In the genomic region with DNA sequence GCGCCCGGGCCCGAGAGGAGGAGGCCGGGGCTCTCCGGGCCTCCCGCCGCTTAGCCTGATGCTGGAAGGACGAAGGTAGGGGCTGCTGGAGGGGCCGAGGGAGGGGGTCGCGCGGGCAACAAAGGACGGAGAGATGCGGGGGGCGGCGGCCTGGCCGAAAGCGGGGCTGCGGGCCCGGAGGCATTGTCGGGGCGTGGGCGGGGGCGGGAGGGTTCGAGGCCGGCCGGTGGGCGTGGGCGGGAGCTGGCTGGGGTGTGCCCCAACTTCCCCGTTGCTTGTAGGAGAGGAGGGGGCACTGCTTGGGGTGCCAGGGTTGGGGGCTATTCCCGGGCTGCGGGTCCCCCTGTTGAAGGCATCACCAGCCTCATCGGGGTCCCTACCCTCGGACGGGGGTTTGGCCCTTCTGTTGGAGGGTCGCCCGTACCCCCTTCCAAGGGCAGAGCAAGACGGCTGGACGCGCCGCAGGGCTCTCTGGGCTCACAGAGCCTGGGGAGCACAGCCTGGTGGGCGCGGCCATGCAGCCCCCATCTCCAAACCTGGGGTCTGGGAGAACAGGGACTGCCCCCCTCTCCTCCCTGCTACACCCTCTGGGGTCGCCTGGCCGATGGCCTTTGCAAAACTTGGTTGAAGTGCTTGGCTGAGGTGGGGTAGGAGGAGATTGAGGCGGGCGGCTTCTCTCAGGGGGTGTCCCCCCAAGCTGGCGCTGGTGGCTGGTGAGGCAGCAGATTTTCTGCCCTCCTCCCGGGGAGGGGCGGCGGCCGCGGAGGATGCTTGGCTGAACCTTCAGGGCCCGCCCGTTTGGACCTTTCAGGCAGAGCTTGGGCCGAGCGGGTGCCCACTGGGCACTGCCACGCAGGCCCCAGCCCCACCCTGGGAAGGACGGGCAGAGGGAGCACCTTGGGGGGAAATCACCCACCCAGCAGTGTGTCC, we compare ENCODE assay signal across 8 cellular contexts. TPM values are rescaled to one million over a fixed set of nuclear protein-coding genes. Genes with fewer than 3 reads are reported as not detected.
DNase-seq lines count a peak whose midpoint lies in the region; ATAC-seq and TF ChIP-seq lines count a peak whose summit lies in the region.

No MANE protein-coding gene starts in this region.

- no peak for TF ChIP-seq POLR2A in right lobe of liver (IDR thresholded peaks at IDR 0.05)

- no peak overlapping the region for H3K27ac Mint-ChIP-seq in stimulated activated naive CD8-positive, alpha-beta T cell treated with anti-CD3 and anti-CD28 coated beads, Interleukin-15, amount 100 ng/mL, for 72 hours

- peaks cover 65% of the 10 kb centered on the region for H3K27me3 Mint-ChIP-seq in stimulated activated naive CD8-positive, alpha-beta T cell treated with anti-CD3 and anti-CD28 coated beads, Interleukin-15, amount 100 ng/mL, for 72 hours

- H3K27ac ChIP-seq in right lobe of liver = peak overlapping the region; percentile 26 to 77 (median 67)

- no peaks in the 10 kb centered on the region for H3K36me3 ChIP-seq in right lobe of liver

- H3K9me3 Mint-ChIP-seq in stimulated activated naive CD8-positive, alpha-beta T cell treated with anti-CD3 and anti-CD28 coated beads, Interleukin-15, amount 100 ng/mL, for 72 hours = no peaks in the 10 kb centered on the region

- no peaks in the 10 kb centered on the region for H3K9me3 ChIP-seq in right lobe of liver

- no peak for TF ChIP-seq CTCF in choroid plexus epithelial cell (conservative IDR thresholded peaks at IDR 0.05; ENCODE audit: low read depth, low read length)
- no peak for TF ChIP-seq CTCF in right lobe of liver (IDR thresholded peaks at IDR 0.05)

- peaks cover 0 to 13% (median 6%) of the 10 kb centered on the region in 4 donors for H3K4me1 ChIP-seq in right lobe of liver

- WGBS in right lobe of liver (ENCODE audit: insufficient coverage, low coverage, low lambda C conversion rate, missing lambda C conversion rate) = 4% methylated on average over 13 of the region's 59 CpGs

- peak; percentile 32 for DNase-seq in stimulated activated CD4-positive, alpha-beta T cell treated with anti-CD3 and anti-CD28 coated beads, Interleukin-4, amount 100 ng/mL, for 1 hour
- DNase-seq in stimulated activated CD4-positive, alpha-beta T cell treated with anti-CD3 and anti-CD28 coated beads, Interleukin-12 subunit alpha, Interleukin-12 subunit beta, amount 100 ng/mL, for 4 hours = no peak
- DNase-seq in T-helper 1 cell = peak in 3 of 5 donors; percentile 18 to 29 (median 22)
- DNase-seq in choroid plexus epithelial cell (ENCODE audit: low read depth) = no peak
- DNase-seq in right lobe of liver = peak in 1 of 3 donors; percentile 39
- DNase-seq in stimulated activated naive CD8-positive, alpha-beta T cell treated with anti-CD3 and anti-CD28 coated beads, Interleukin-15, amount 100 ng/mL, for 72 hours = peak; percentile 22 to 23
- no peak for DNase-seq in inferior parietal cortex (ENCODE audit: extremely low spot score)
- DNase-seq in NCI-H2029 treated with DMSO at 0.1 percent for 48 hours (lab: John Stamatoyannopoulos, UW) = no peak

- peaks cover 33% of the 10 kb centered on the region for H3K4me1 Mint-ChIP-seq in stimulated activated naive CD8-positive, alpha-beta T cell treated with anti-CD3 and anti-CD28 coated beads, Interleukin-15, amount 100 ng/mL, for 72 hours

- H3K4me3 Mint-ChIP-seq in stimulated activated naive CD8-positive, alpha-beta T cell treated with anti-CD3 and anti-CD28 coated beads, Interleukin-15, amount 100 ng/mL, for 72 hours = peak overlapping the region; percentile 53 to 67

- H3K27me3 ChIP-seq in right lobe of liver = no peaks in the 10 kb centered on the region

- peak in 1 of 4 donors; percentile 3 for ATAC-seq in right lobe of liver
- ATAC-seq in stimulated activated naive CD8-positive, alpha-beta T cell treated with anti-CD3 and anti-CD28 coated beads, Interleukin-15, amount 100 ng/mL, for 72 hours = peak; percentile 23

- H3K4me3 ChIP-seq in choroid plexus epithelial cell (ENCODE audit: low read depth, low read length) (peak overlapping the region; percentile 72), right lobe of liver (peak overlapping the region; percentile 45 to 70 (median 62))

- intact Hi-C loops in right lobe of liver (cut with DNase I) = no loop called here

RNA-seq across cellular contexts. Expression of gene CLIP2, which starts 0.7 kb away (rescaled TPM):
- 1 to 10 TPM; 2.8 to 6.8 (median 4.2) TPM for total RNA-seq in right lobe of liver

RNA-seq across cellular contexts. Expression of gene RFC2, which starts 35.7 kb away (rescaled TPM):
- total RNA-seq in right lobe of liver = 10 to 100 TPM in 5 of 6 experiments, 1 to 10 TPM in 1; 8.0 to 21.3 (median 12.2) TPM

Comparison
In these comparisons a context has a peak if more than half of its experiments do, and no peak if none do; other contexts are left out.
1. DNase-seq: peak in stimulated activated CD4-positive, alpha-beta T cell treated with anti-CD3 and anti-CD28 coated beads, Interleukin-4, amount 100 ng/mL, for 1 hour (single experiment), T-helper 1 cell (3 of 5) and stimulated activated naive CD8-positive, alpha-beta T cell treated with anti-CD3 and anti-CD28 coated beads, Interleukin-15, amount 100 ng/mL, for 72 hours (2 of 2); none in stimulated activated CD4-positive, alpha-beta T cell treated with anti-CD3 and anti-CD28 coated beads, Interleukin-12 subunit alpha, Interleukin-12 subunit beta, amount 100 ng/mL, for 4 hours (single experiment), choroid plexus epithelial cell (single experiment), inferior parietal cortex (single experiment) and NCI-H2029 treated with DMSO at 0.1 percent for 48 hours (single experiment).